ENCODE assay signal across 1 cellular context in the genomic region with DNA sequence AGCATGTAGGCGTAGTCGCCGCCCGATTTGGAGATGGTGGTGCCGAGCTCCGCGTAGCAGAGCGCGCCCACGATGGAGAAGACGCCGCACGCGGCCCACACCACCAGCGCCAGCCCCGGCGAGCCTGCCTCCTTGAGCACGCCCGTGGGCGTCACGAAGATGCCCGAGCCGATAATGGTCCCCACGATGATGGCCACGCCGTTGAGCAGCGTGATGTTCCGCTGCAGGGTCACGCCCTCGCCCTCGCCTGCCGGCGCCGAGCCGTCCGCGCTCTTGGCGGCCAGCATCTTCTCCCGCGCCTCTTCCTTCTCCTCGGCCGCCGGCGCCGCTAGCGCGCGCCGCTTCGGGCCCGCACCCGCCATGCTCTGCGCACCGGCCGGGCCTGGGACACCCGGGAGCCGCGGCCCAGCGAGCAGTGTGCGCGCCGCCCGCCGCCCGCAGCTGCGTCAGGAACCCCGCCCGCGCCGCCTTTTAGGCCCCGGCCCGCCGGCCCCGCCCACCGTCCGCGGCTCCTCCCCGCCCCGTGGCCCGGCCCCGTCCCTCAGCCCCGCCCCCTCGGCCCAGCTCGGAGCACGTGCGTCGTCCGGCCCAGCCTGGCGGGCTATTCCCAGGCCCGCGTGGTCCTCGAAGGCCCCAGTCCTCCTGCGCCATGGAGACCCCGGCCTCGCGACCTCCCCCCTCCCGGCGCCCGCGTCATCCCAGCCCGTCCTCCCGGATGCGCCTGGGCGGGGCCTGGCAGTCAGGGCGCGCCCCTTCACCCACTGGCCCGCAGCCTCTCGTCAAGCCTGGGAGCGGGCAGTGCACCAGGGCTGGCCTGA.
A peak's percentile ranks its signal among the peaks of the same experiment; 100 is the strongest.
TF ChIP-seq lines count a peak whose summit lies in the region.
"Not testable (repeated sequence)": the region's sequence is repeated elsewhere in the genome, so short reads cannot be mapped to it uniquely, and the experiment has no call there.

Gene SLC7A5 (minus strand): TSS at position 447 of the 818 bp plus-strand sequence. CDS start 85 bp downstream, at position 362.

TF ChIP-seq in HepG2, 621 proteins besides CTCF, POLR2A, EP300 and RAD21 (continued from another document and continues in another):
- TF ChIP-seq ZNF280B (CRISPR knock-in tag; IDR thresholded peaks at IDR 0.05; ENCODE audit: borderline replicate concordance) (peak; percentile 79), NFE2L1 (CRISPR knock-in tag; IDR thresholded peaks at IDR 0.05; ENCODE audit: borderline replicate concordance) (peak; percentile 74; the same call in 1 of the 2 replicates), GFI1 (CRISPR knock-in tag; IDR thresholded peaks at IDR 0.05; ENCODE audit: borderline replicate concordance) (peak; percentile 35; the same call in 1 of the 2 replicates), ZNF850 (CRISPR knock-in tag; conservative IDR thresholded peaks at IDR 0.05) (0 out of 2 replicates have a peak, but pooled peaks have one; percentile 26), ZNF607 (CRISPR knock-in tag; IDR thresholded peaks at IDR 0.05; ENCODE audit: borderline replicate concordance) (peak; percentile 97), ZNF879 (CRISPR knock-in tag; IDR thresholded peaks at IDR 0.05) (peak; percentile 96), ZNF569 (CRISPR knock-in tag; IDR thresholded peaks at IDR 0.05; ENCODE audit: borderline replicate concordance) (peak; percentile 23; the same call in 1 of the 2 replicates), ZNF142 (CRISPR knock-in tag; IDR thresholded peaks at IDR 0.05) (peak; percentile 80), NFKB2 (CRISPR knock-in tag; IDR thresholded peaks at IDR 0.05; ENCODE audit: borderline replicate concordance) (peak; percentile 74; the same call in 1 of the 2 replicates), ZNF343 (CRISPR knock-in tag; IDR thresholded peaks at IDR 0.05) (peak; percentile 87), ZNF644 (CRISPR knock-in tag; IDR thresholded peaks at IDR 0.05; ENCODE audit: low read depth) (0 out of 2 replicates have a peak, but pooled peaks have one; percentile 8), GABPB1 (CRISPR knock-in tag; IDR thresholded peaks at IDR 0.05) (peak; percentile 75; the same call in 1 of the 2 replicates), IRX3 (CRISPR knock-in tag; IDR thresholded peaks at IDR 0.05; ENCODE audit: borderline replicate concordance, low read depth) (peak; percentile 88; the same call in 1 of the 2 replicates), ZNF589 (CRISPR knock-in tag; conservative IDR thresholded peaks at IDR 0.05) (peak; percentile 90), PPARG (CRISPR knock-in tag; conservative IDR thresholded peaks at IDR 0.05) (peak; percentile 19; the same call in 1 of the 2 replicates), HOXA3 (CRISPR knock-in tag; IDR thresholded peaks at IDR 0.05) (peak; percentile 85), ZNF441 (CRISPR knock-in tag; IDR thresholded peaks at IDR 0.05; ENCODE audit: borderline replicate concordance) (peak; percentile 81; the same call in 1 of the 2 replicates), BCL6 (CRISPR knock-in tag; IDR thresholded peaks at IDR 0.05) (peak; percentile 31; the same call in 1 of the 2 replicates), KAT7 (CRISPR knock-in tag; IDR thresholded peaks at IDR 0.05; ENCODE audit: borderline replicate concordance) (peak; percentile 96), POGK (CRISPR knock-in tag; conservative IDR thresholded peaks at IDR 0.05) (peak; percentile 85; the same call in 1 of the 2 replicates), ZNF761 (CRISPR knock-in tag; conservative IDR thresholded peaks at IDR 0.05) (peak; percentile 91; the same call in 1 of the 2 replicates), ZNF460 (CRISPR knock-in tag; IDR thresholded peaks at IDR 0.05; ENCODE audit: borderline replicate concordance) (0 out of 2 replicates have a peak, but pooled peaks have one; percentile 13), ELF4 (CRISPR knock-in tag; IDR thresholded peaks at IDR 0.05; ENCODE audit: borderline replicate concordance) (peak; percentile 69; the same call in 1 of the 2 replicates), NCOA1 (CRISPR knock-in tag; IDR thresholded peaks at IDR 0.05) (0 out of 2 replicates have a peak, but pooled peaks have one; percentile 67), ZNF235 (CRISPR knock-in tag; IDR thresholded peaks at IDR 0.05; ENCODE audit: borderline replicate concordance) (peak; percentile 87; the same call in 1 of the 2 replicates), NONO (CRISPR knock-in tag; conservative IDR thresholded peaks at IDR 0.05) (peak; percentile 53; the same call in 1 of the 2 replicates), ZNF614 (CRISPR knock-in tag; IDR thresholded peaks at IDR 0.05; ENCODE audit: borderline replicate concordance) (peak; percentile 36; the same call in 1 of the 2 replicates), ZNF484 (CRISPR knock-in tag; IDR thresholded peaks at IDR 0.05; ENCODE audit: borderline replicate concordance, low read depth) (0 out of 2 replicates have a peak, but pooled peaks have one; percentile 64), PRMT3 (CRISPR knock-in tag; IDR thresholded peaks at IDR 0.05; ENCODE audit: borderline replicate concordance, low read depth) (0 out of 2 replicates have a peak, but pooled peaks have one; percentile 27), CHCHD3 (CRISPR knock-in tag; IDR thresholded peaks at IDR 0.05) (0 out of 2 replicates have a peak, but pooled peaks have one; percentile 51), SRY (CRISPR knock-in tag; IDR thresholded peaks at IDR 0.05) (peak; percentile 81; the same call in 1 of the 2 replicates), IRF9 (CRISPR knock-in tag; IDR thresholded peaks at IDR 0.05; ENCODE audit: borderline replicate concordance) (peak; percentile 95), ZNF605 (CRISPR knock-in tag; IDR thresholded peaks at IDR 0.05) (peak; percentile 75)
- TF ChIP-seq, protein P1, sequence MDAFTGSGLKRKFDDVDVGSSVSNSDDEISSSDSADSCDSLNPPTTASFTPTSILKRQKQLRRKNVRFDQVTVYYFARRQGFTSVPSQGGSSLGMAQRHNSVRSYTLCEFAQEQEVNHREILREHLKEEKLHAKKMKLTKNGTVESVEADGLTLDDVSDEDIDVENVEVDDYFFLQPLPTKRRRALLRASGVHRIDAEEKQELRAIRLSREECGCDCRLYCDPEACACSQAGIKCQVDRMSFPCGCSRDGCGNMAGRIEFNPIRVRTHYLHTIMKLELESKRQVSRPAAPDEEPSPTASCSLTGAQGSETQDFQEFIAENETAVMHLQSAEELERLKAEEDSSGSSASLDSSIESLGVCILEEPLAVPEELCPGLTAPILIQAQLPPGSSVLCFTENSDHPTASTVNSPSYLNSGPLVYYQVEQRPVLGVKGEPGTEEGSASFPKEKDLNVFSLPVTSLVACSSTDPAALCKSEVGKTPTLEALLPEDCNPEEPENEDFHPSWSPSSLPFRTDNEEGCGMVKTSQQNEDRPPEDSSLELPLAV (CRISPR knock-in tag; conservative IDR thresholded peaks at IDR 0.05; ENCODE audit: low read depth), result peak; percentile 93
- TF ChIP-seq, protein P2, sequence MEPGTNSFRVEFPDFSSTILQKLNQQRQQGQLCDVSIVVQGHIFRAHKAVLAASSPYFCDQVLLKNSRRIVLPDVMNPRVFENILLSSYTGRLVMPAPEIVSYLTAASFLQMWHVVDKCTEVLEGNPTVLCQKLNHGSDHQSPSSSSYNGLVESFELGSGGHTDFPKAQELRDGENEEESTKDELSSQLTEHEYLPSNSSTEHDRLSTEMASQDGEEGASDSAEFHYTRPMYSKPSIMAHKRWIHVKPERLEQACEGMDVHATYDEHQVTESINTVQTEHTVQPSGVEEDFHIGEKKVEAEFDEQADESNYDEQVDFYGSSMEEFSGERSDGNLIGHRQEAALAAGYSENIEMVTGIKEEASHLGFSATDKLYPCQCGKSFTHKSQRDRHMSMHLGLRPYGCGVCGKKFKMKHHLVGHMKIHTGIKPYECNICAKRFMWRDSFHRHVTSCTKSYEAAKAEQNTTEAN (CRISPR knock-in tag; conservative IDR thresholded peaks at IDR 0.05), result 0 out of 2 replicates have a peak, but pooled peaks have one; percentile 76
- TF ChIP-seq NONO (IDR thresholded peaks at IDR 0.05), result not testable (repeated sequence)
- TF ChIP-seq, protein P3, sequence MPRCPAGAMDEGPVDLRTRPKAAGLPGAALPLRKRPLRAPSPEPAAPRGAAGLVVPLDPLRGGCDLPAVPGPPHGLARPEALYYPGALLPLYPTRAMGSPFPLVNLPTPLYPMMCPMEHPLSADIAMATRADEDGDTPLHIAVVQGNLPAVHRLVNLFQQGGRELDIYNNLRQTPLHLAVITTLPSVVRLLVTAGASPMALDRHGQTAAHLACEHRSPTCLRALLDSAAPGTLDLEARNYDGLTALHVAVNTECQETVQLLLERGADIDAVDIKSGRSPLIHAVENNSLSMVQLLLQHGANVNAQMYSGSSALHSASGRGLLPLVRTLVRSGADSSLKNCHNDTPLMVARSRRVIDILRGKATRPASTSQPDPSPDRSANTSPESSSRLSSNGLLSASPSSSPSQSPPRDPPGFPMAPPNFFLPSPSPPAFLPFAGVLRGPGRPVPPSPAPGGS (CRISPR knock-in tag; IDR thresholded peaks at IDR 0.05), result peak; percentile 61; the same call in 1 of the 2 replicates
